Comparison of ENCODE assay signal across 18 cellular contexts in the genomic region with DNA sequence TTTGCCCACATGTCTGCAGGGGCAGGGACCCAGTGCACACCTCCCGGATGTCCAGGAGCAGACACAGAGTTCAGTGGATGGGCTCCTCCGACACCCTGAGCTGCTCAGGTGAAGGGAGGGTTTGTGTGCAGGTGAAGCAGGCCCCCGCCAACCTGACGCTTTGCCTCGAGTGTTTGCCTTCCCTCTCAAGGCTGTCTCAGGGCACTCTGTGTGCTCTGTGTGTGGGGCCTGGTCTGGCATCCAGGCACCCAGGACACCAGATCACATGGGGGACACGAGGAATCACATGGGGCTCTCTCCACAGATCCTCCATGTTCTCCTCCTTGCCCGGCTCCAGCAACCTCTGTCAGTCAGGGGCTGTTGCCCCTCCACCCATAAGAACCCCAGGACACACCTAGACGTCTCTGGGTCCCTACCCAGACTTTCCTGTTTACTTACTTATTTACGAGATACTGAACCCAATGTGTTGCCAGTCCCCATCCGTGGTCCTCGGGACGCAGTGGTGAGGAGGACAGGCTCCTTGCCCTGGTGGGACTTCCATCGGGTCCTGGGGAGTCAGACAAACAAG.
DNase-seq lines count a peak whose midpoint lies in the region; ATAC-seq, FAIRE-seq and TF ChIP-seq lines count a peak whose summit lies in the region.
"Had no signal": no experiment of that assay in that cellular context is flagged by ENCODE, and none has a peak within 500 bp of the region (broad histone marks: within the 10 kb centered on the region; RNA-seq: fewer than 3 reads in every experiment).

No MANE protein-coding gene starts in this region.

- no peaks in the 10 kb centered on the region for H3K36me3 ChIP-seq in lung (ENCODE audit: control insufficient read depth in 2 of 2, insufficient read depth in 2 of 2, low read length in 2 of 2)
- H3K36me3 ChIP-seq: BLaER1, SJSA1 had no signal

- DNase-seq in NCI-H2029 (lab: John Stamatoyannopoulos, UW) (peak; percentile 62), NCI-H2029 treated with DMSO at 0.1 percent for 48 hours (lab: John Stamatoyannopoulos, UW) (no peak), DMS79 treated with DMSO at 0.1 percent for 48 hours (lab: John Stamatoyannopoulos, UW) (peak; percentile 85), NCI-H345 (lab: John Stamatoyannopoulos, UW) (peak; percentile 73), lung (ENCODE audit: low spot score) (peak; percentile 57), SKM-1 (lab: John Stamatoyannopoulos, UW; ENCODE audit: unreplicated experiment) (no peak), superior temporal gyrus (ENCODE audit: extremely low spot score) (no peak), GM19239 (ENCODE audit: insufficient read length, low spot score) (no peak)
- DNase-seq: CD8-positive, alpha-beta T cell; NCI-H2081 treated with DMSO at 0.1 percent for 48 hours; NCI-H226; NCI-H526 treated with DMSO at 0.1 percent for 48 hours; OCI-M1 had no signal

- 58 to 72% methylated on average over 13 of the region's 13 CpGs for WGBS in lung, 2 donors

- no peaks in the 10 kb centered on the region for H3K4me1 ChIP-seq in lung (ENCODE audit: control insufficient read depth in 2 of 2, insufficient read depth in 2 of 2, low read length in 2 of 2)
- H3K4me1 ChIP-seq: BLaER1 had no signal

- no peak overlapping the region for H3K27ac ChIP-seq in lung (ENCODE audit: low read depth in 1 of 2, low read length in 1 of 2)
- H3K27ac ChIP-seq: BLaER1, SJSA1 had no signal

- no peak for FAIRE-seq in GM19239 (lab: Jason Lieb, UNC)
- FAIRE-seq: A204.1, D721Med, GM12892 had no signal

- H3K9me3 ChIP-seq in lung (ENCODE audit: control insufficient read depth in 2 of 2, insufficient read depth in 1 of 2, low read length in 1 of 2): peaks cover 0 to 6% of the 10 kb centered on the region in 2 donors
- H3K9me3 ChIP-seq: BLaER1, SJSA1 had no signal

- TF ChIP-seq CTCF in lung (IDR thresholded peaks at IDR 0.05; ENCODE audit: control extremely low read depth, extremely low read depth): no peak

- H3K27me3 ChIP-seq in lung (ENCODE audit: control insufficient read depth, insufficient read depth): no peaks in the 10 kb centered on the region
- H3K27me3 ChIP-seq: BLaER1, SJSA1 had no signal

- H3K4me3 ChIP-seq in lung: no peak overlapping the region
- H3K4me3 ChIP-seq: BLaER1, SJSA1 had no signal

- ATAC-seq in lung (ENCODE audit: insufficient read depth, low FRiP score): peak; percentile 20
- ATAC-seq: CD8-positive, alpha-beta T cell had no signal

Comparison
In these comparisons a context has a peak if more than half of its experiments do, and no peak if none do; other contexts are left out.
1. DNase-seq: peak in NCI-H2029 (single experiment), DMS79 treated with DMSO at 0.1 percent for 48 hours (single experiment), NCI-H345 (single experiment) and lung (single experiment); none in NCI-H2029 treated with DMSO at 0.1 percent for 48 hours (single experiment), SKM-1 (single experiment), superior temporal gyrus (single experiment) and GM19239 (single experiment).